Comparison of ENCODE assay signal across 1 cellular context in genomic region chr12:2651061-2651965, GRCh38.
TF ChIP-seq lines count a peak whose summit lies in the region.

No MANE protein-coding gene starts in this region.

TF ChIP-seq in IMR-90, 13 proteins besides CTCF, POLR2A, EP300 and RAD21 (continued from another document):
- TF ChIP-seq, protein P1, sequence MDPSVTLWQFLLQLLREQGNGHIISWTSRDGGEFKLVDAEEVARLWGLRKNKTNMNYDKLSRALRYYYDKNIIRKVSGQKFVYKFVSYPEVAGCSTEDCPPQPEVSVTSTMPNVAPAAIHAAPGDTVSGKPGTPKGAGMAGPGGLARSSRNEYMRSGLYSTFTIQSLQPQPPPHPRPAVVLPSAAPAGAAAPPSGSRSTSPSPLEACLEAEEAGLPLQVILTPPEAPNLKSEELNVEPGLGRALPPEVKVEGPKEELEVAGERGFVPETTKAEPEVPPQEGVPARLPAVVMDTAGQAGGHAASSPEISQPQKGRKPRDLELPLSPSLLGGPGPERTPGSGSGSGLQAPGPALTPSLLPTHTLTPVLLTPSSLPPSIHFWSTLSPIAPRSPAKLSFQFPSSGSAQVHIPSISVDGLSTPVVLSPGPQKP (IDR thresholded peaks at IDR 0.05; ENCODE audit: borderline replicate concordance, low read depth, low read length): no peak
- TF ChIP-seq MAZ (IDR thresholded peaks at IDR 0.05; ENCODE audit: borderline replicate concordance, low read depth, low read length) (no peak), RCOR1 (IDR thresholded peaks at IDR 0.05; ENCODE audit: insufficient replicate concordance, low read length) (no peak), RFX5 (IDR thresholded peaks at IDR 0.05; ENCODE audit: low read depth, low read length) (no peak), SMC3 (IDR thresholded peaks at IDR 0.05; ENCODE audit: low read depth, low read length) (no peak), FOS (IDR thresholded peaks at IDR 0.05; ENCODE audit: low read depth, low read length) (no peak)
